In the genomic region with DNA sequence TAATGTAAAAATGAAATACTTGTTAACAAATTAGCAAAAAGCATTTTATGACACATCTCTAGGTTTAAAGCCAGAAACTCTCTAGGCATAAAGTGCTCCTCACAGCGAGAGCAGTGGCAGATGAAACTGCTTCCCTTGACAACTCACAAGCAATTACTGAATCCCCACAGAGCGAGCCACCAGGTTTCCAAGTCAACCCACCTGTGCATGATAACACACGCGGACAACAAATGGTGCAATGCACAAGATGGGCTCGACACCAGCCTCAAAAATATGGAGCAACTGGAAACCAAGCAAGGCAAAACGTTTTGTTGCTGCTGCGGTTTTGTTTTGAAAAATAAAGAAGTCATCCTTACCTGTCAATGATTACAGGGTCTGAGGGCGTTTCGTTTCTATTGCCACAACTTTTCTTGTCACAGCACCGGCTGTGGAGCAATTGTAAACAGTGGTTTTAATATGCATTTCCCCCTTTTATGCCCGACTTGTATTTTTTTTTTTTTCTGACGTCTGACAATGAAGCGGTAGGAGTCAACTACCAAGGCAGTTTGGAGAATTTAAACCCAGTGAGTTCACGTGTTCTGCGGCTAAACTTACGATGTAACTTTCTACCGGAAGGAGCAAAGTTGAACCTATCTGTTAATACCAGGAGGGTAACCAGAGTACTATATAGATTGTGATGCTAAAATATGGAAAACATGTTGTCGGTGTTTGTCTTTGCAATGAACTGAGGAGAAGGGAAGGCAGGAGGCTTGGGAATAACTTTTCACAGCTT, we compare ENCODE assay signal across 18 cellular contexts. TPM values are rescaled to one million over a fixed set of nuclear protein-coding genes. Genes with fewer than 3 reads are reported as not detected.
DNase-seq lines count a peak whose midpoint lies in the region; ATAC-seq, FAIRE-seq and TF ChIP-seq lines count a peak whose summit lies in the region.
"Had no signal": no experiment of that assay in that cellular context is flagged by ENCODE, and none has a peak within 500 bp of the region (broad histone marks: within the 10 kb centered on the region; RNA-seq: fewer than 3 reads in every experiment).

No MANE protein-coding gene starts in this region.

- no peak for ATAC-seq in effector memory CD8-positive, alpha-beta T cell (replicated peaks)
- no peak for ATAC-seq in T-cell (replicated peaks in 1 of 4)

- H3K4me3 Mint-ChIP-seq in nephron progenitor cell (peak overlapping the region; percentile 74), T-cell (no peak overlapping the region)
- no peak overlapping the region for H3K4me3 Mint-ChIP-seq in effector memory CD8-positive, alpha-beta T cell
- H3K4me3 Mint-ChIP-seq: mesothelial cell of epicardium had no signal

- peaks cover 12% of the 10 kb centered on the region for H3K4me1 ChIP-seq in HEK293 (ENCODE audit: control insufficient read depth, insufficient read depth, low read length)
- H3K4me1 ChIP-seq: prostate gland had no signal

- H3K27ac Mint-ChIP-seq in nephron progenitor cell (no peak overlapping the region), T-cell (no peak overlapping the region)
- H3K27ac Mint-ChIP-seq in effector memory CD8-positive, alpha-beta T cell, result no peak overlapping the region
- H3K27ac Mint-ChIP-seq: mesothelial cell of epicardium had no signal

- TF ChIP-seq CTCF in HEK293 (tag by site-specific recombination; IDR thresholded peaks at IDR 0.05) (no peak), coronary artery (IDR thresholded peaks at IDR 0.05) (no peak), nephron progenitor cell (IDR thresholded peaks at IDR 0.05) (no peak)

- peak; percentile 51 for DNase-seq in ACHN
- no peak for DNase-seq in coronary artery (ENCODE audit: low spot score)
- DNase-seq in nephron progenitor cell, result no peak
- no peak for DNase-seq in CD1c-positive myeloid dendritic cell (ENCODE audit: extremely low spot score)
- DNase-seq in effector memory CD8-positive, alpha-beta T cell, result no peak
- DNase-seq in T-cell, result no peak
- DNase-seq in H54 (ENCODE audit: insufficient read length, low spot score), result no peak
- DNase-seq: activated gamma-delta T cell treated with Interleukin-2 at 50 U/mL for 16 hours; effector CD4-positive, alpha-beta T cell; GM23248; Kasumi-1; NCI-H2081 treated with DMSO at 0.1 percent for 48 hours; SK-N-SH had no signal

- FAIRE-seq in H54 (lab: Jason Lieb, UNC), result no peak

- no peaks in the 10 kb centered on the region for H3K36me3 Mint-ChIP-seq in nephron progenitor cell (ENCODE audit: low read depth)
- H3K36me3 Mint-ChIP-seq in effector memory CD8-positive, alpha-beta T cell (ENCODE audit: insufficient read depth), result no peaks in the 10 kb centered on the region
- H3K36me3 Mint-ChIP-seq in T-cell, result no peaks in the 10 kb centered on the region
- H3K36me3 Mint-ChIP-seq: mesothelial cell of epicardium had no signal

- H3K27me3 Mint-ChIP-seq in nephron progenitor cell (ENCODE audit: low read depth, poor library complexity) (peaks cover 80% of the 10 kb centered on the region), T-cell (peaks cover 70 to 81% of the 10 kb centered on the region in 2 donors)
- peaks cover 70 to 87% of the 10 kb centered on the region in 2 donors for H3K27me3 Mint-ChIP-seq in effector memory CD8-positive, alpha-beta T cell

- H3K4me1 Mint-ChIP-seq in nephron progenitor cell (peaks cover 86% of the 10 kb centered on the region), T-cell (peaks cover 14 to 25% (median 17%) of the 10 kb centered on the region in 3 donors)
- peaks cover 6 to 14% of the 10 kb centered on the region in 2 donors for H3K4me1 Mint-ChIP-seq in effector memory CD8-positive, alpha-beta T cell (ENCODE audit: low read depth in 2 of 2)

- H3K9me3 ChIP-seq in HEK293 (ENCODE audit: control insufficient read depth, insufficient read depth, low read depth, low read length), result no peaks in the 10 kb centered on the region
- H3K9me3 ChIP-seq: prostate gland, SK-N-SH, thoracic aorta had no signal

- TF ChIP-seq POLR2A in H54 (IDR thresholded peaks at IDR 0.05; ENCODE audit: low read depth, low read length), result no peak

- H3K27ac ChIP-seq in HEK293 (ENCODE audit: extremely low read depth, low read depth, low read length) (no peak overlapping the region), coronary artery (no peak overlapping the region)
- H3K27ac ChIP-seq: GM23248, prostate gland, thoracic aorta, VCaP had no signal

- POLR2A ChIA-PET in HEK293 (lab: Yijun Ruan, JAX), result no interaction called here
- POLR2A ChIA-PET in T-cell (lab: Charles Lee), result no interaction called here

- CTCF ChIA-PET in HEK293 (lab: Yijun Ruan, JAX) (no interaction called here), T-cell (lab: Charles Lee) (no interaction called here)

- in situ Hi-C loops in ACHN (cut with HindIII; ENCODE audit: low pct_ligation_motif_present, low pct_unique_long_range_greater_than_20kb, low sequenced_read_pairs), result no loop called here

- H3K36me3 ChIP-seq in HEK293 (ENCODE audit: control insufficient read depth in 2 of 2, insufficient read depth in 1 of 2, low read length in 2 of 2), result peaks cover 0 to 35% of the 10 kb centered on the region in 2 experiments; a peak in 1 of 3 replicates
- H3K36me3 ChIP-seq: prostate gland, thoracic aorta had no signal

- H3K9me3 Mint-ChIP-seq in nephron progenitor cell (no peaks in the 10 kb centered on the region), T-cell (peaks cover 0 to 5% (median 3%) of the 10 kb centered on the region in 3 donors)
- H3K9me3 Mint-ChIP-seq in effector memory CD8-positive, alpha-beta T cell, result no peaks in the 10 kb centered on the region
- H3K9me3 Mint-ChIP-seq: mesothelial cell of epicardium had no signal

- H3K4me3 ChIP-seq in HEK293 (ENCODE audit: low read depth, low read length), result no peak overlapping the region
- peak overlapping the region; percentile 47 for H3K4me3 ChIP-seq in coronary artery
- H3K4me3 ChIP-seq: GM23248, prostate gland, thoracic aorta had no signal

TF ChIP-seq in HEK293, 187 proteins besides CTCF, POLR2A, EP300 and RAD21:
- TF ChIP-seq ZIC2 (tag by site-specific recombination; IDR thresholded peaks at IDR 0.05) (peak; percentile 38; the same call in 1 of the 2 replicates), ZNF223 (tag by site-specific recombination; IDR thresholded peaks at IDR 0.05) (no peak)

RNA-seq across cellular contexts. Expression of a gene that starts 7.0 kb away (rescaled TPM):
- total RNA-seq in T-cell, result not detected
